In genomic region chr10:67506083-67506756, GRCh38 we compare ENCODE assay signal across 1 cellular context.
TF ChIP-seq lines count a peak whose summit lies in the region.

No MANE protein-coding gene starts in this region.

TF ChIP-seq in HCT116, 20 proteins besides CTCF, POLR2A, EP300 and RAD21 (continued from another document):
- TF ChIP-seq REST (IDR thresholded peaks at IDR 0.05; ENCODE audit: low read depth) (no peak), ATF3 (IDR thresholded peaks at IDR 0.05) (no peak), SP1 (IDR thresholded peaks at IDR 0.05; ENCODE audit: low read depth) (no peak), CEBPB (IDR thresholded peaks at IDR 0.05; ENCODE audit: low read depth) (no peak), ZNF274 (IDR thresholded peaks at IDR 0.05; ENCODE audit: low read depth, low read length) (no peak)
